Comparison of ENCODE assay signal across 8 cellular contexts in the genomic region with DNA sequence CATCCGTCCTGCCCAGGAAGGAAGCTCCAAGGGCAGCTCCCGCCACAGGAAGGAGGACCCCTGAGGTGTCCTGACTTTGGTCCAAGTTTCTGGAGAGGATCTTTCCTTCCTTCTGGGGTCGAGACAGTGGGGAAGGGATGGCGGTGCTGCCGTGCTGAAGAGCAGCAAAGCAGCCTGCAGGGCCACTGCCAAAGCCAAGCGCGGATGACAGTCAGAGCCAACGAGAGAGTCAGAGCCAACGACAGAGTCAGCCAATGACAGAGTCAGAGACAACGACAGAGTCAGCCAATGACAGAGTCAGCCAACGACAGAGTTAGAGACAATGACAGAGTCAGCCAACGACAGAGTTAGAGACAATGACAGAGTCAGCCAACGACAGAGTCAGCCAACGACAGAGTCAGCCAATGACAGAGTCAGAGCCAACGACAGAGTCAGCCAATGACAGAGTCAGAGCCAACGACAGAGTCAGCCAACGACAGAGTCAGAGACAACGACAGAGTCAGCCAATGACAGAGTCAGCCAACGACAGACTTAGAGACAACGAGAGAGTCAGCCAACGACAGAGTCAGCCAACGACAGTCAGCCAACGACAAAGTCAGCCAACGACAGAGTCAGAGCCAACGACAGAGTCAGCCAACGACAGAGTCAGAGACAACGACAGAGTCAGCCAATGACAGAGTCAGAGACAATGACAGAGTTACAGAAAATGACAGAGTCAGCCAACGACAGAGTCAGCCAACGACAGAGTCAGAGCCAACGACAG. TPM values are rescaled to one million over a fixed set of nuclear protein-coding genes. Genes with fewer than 3 reads are reported as not detected.
DNase-seq lines count a peak whose midpoint lies in the region; ATAC-seq, FAIRE-seq and TF ChIP-seq lines count a peak whose summit lies in the region.
"Not testable (repeated sequence)": the region's sequence is repeated elsewhere in the genome, so short reads cannot be mapped to it uniquely, and the experiment has no call there.
"Had no signal": no experiment of that assay in that cellular context is flagged by ENCODE, and none has a peak within 500 bp of the region (broad histone marks: within the 10 kb centered on the region; RNA-seq: fewer than 3 reads in every experiment).

No MANE protein-coding gene starts in this region.

- peak; percentile 64 for DNase-seq in G401 (ENCODE audit: low spot score)
- peak; percentile 29 for DNase-seq in cerebellum (ENCODE audit: low spot score)
- DNase-seq in kidney = peak; percentile 8
- DNase-seq in omental fat pad (ENCODE audit: low spot score) = not testable (repeated sequence)

- H3K9ac ChIP-seq in kidney (ENCODE audit: low read length in 2 of 2) = not testable (repeated sequence)

- peak overlapping the region; percentile 50 for H3K27ac ChIP-seq in angular gyrus (ENCODE audit: low read depth, low read length)
- not testable (repeated sequence) for H3K27ac ChIP-seq in kidney (ENCODE audit: low read depth in 2 of 2, low read length in 2 of 2)
- H3K27ac ChIP-seq in temporal lobe (ENCODE audit: low read depth, low read length) = peak overlapping the region; percentile 70

- intact Hi-C loops in kidney (cut with DNase I) = not testable (repeated sequence)

- H3K9me3 ChIP-seq in kidney (ENCODE audit: control insufficient read depth in 1 of 2, low read length in 2 of 2) = not testable (repeated sequence)

- in situ Hi-C loops in G401 (cut with HindIII; ENCODE audit: low sequenced_read_pairs) = not testable (repeated sequence)

- not testable (repeated sequence) for TF ChIP-seq CTCF in kidney (IDR thresholded peaks at IDR 0.05; ENCODE audit: borderline replicate concordance, extremely low read depth, insufficient read depth); omental fat pad (IDR thresholded peaks at IDR 0.05)

- H3K36me3 ChIP-seq in kidney (ENCODE audit: control insufficient read depth in 1 of 2, insufficient read depth in 2 of 2, low read length in 2 of 2) = peaks cover 3 to 10% of the 10 kb centered on the region in 2 donors

- not testable (repeated sequence) for H3K4me1 ChIP-seq in kidney (ENCODE audit: control insufficient read depth in 1 of 2, insufficient read depth in 1 of 2, low read depth in 1 of 2, low read length in 2 of 2)

- not testable (repeated sequence) for FAIRE-seq in kidney (lab: Jason Lieb, UNC)

- H3K4me3 ChIP-seq in kidney (ENCODE audit: low read length in 2 of 2) = not testable (repeated sequence)

- ATAC-seq in omental fat pad (ENCODE audit: low FRiP score) = peak; percentile 14

RNA-seq across cellular contexts. Expression of a gene that starts 23.1 kb away (rescaled TPM):
- 25.9 and 34.1 TPM in 2 replicates for total RNA-seq in G401 (2014; rRNA removed; shearing (Covaris generic))
- 11.4 TPM for total RNA-seq in cerebellum
- 28.6 TPM for total RNA-seq in kidney
- polyA plus RNA-seq in kidney (ENCODE audit: insufficient read depth, low read depth, low replicate concordance) = 15.4 TPM
- total RNA-seq in omental fat pad = 10 to 100 TPM; 14.9 to 33.7 (median 27.1) TPM
- total RNA-seq in temporal lobe = 10.6 TPM

RNA-seq across cellular contexts. Expression of a gene that starts 33.8 kb away (rescaled TPM):
- total RNA-seq in G401 (2014; rRNA removed; shearing (Covaris generic)) = 72.7 and 82.6 TPM in 2 replicates
- total RNA-seq in cerebellum (18.6 TPM), kidney (1.0 TPM), omental fat pad (1 to 10 TPM in 3 of 4 donors, under 1 TPM in 1; 0.19 to 2.9 (median 1.2) TPM), temporal lobe (21.6 TPM)
- polyA plus RNA-seq in kidney (ENCODE audit: insufficient read depth, low read depth, low replicate concordance) = 0.17 TPM
- polyA plus RNA-seq: AG04450, CD14-positive monocyte had no signal
